8 cellular contexts compared by ENCODE assay signal in genomic region chr2:113890253-113891235, GRCh38. TPM values are rescaled to one million over a fixed set of nuclear protein-coding genes. Genes with fewer than 3 reads are reported as not detected.
DNase-seq lines count a peak whose midpoint lies in the region; ATAC-seq and TF ChIP-seq lines count a peak whose summit lies in the region.

No MANE protein-coding gene starts in this region.

- DNase-seq in AG09309 (ENCODE audit: low read depth) (no peak), PC-3 (peak; percentile 75), fibroblast of lung (ENCODE audit: low read depth in 2 of 2) (peak; percentile 82 to 87), natural killer cell (peak; percentile 65)
- DNase-seq in activated T-cell treated with anti-CD3 and anti-CD28 coated beads, Interleukin-2, amount 50 U/mL, for 72 hours: peak; percentile 72 to 79
- DNase-seq in stimulated activated naive CD4-positive, alpha-beta T cell treated with Interleukin-2 at 50 U/mL for 16 hours (lab: John Stamatoyannopoulos, UW): peak; percentile 78

- no peaks in the 10 kb centered on the region for H3K9me2 ChIP-seq in PC-3 (replicated peaks; ENCODE audit: low read length)

- H3K4me1 ChIP-seq in PC-3 (ENCODE audit: insufficient read depth, low read length) (peaks cover 71% of the 10 kb centered on the region), fibroblast of lung (ENCODE audit: control insufficient read depth, extremely low read depth, insufficient read depth, low read length) (peaks cover 14% of the 10 kb centered on the region)

- peak overlapping the region; percentile 99 to 100 for H3K4me3 Mint-ChIP-seq in activated T-cell treated with anti-CD3 and anti-CD28 coated beads, Interleukin-2, amount 50 U/mL, for 72 hours
- peak overlapping the region; percentile 100 for H3K4me3 Mint-ChIP-seq in natural killer cell

- H3K27ac Mint-ChIP-seq in activated T-cell treated with anti-CD3 and anti-CD28 coated beads, Interleukin-2, amount 50 U/mL, for 72 hours: peak overlapping the region; percentile 100
- H3K27ac Mint-ChIP-seq in natural killer cell: peak overlapping the region; percentile 97 to 99

- peaks cover 6% of the 10 kb centered on the region for H3F3A ChIP-seq in PC-3 (ENCODE audit: low read length, unreplicated experiment)

- TSS peak; percentile 50 for BruUV-seq in PC-3 (replicated peaks; lab: Mats Ljungman, UMichigan)

- TF ChIP-seq CTCF in AG09309 (IDR thresholded peaks at IDR 0.05; ENCODE audit: control insufficient read depth, insufficient read depth, low read depth, low read length, missing control alignments): no peak
- TF ChIP-seq CTCF in PC-3 (conservative IDR thresholded peaks at IDR 0.05; ENCODE audit: low read depth, low read length): no peak
- TF ChIP-seq CTCF in fibroblast of lung (conservative IDR thresholded peaks at IDR 0.05 in 1 of 2, IDR thresholded peaks at IDR 0.05 in 1 of 2; ENCODE audit: low read depth in 1 of 2, low read length in 2 of 2): no peak
- TF ChIP-seq CTCF in natural killer cell (IDR thresholded peaks at IDR 0.05): no peak

- intact Hi-C loops in PC-3 (cut with micrococcal nuclease) (loop anchor here (2.0 to 5.0 kb wide), 3 partner anchors 14 to 733 kb away; no protein-coding TSS in a partner anchor), natural killer cell (cut with micrococcal nuclease) (loop anchor here (2.0 to 10.0 kb wide), 2 partner anchors 134 to 716 kb away; partner anchors contain the start of genes PSD4 and SLC35F5)

- H2AFZ ChIP-seq in PC-3 (ENCODE audit: low read length) (peak overlapping the region; percentile 66), fibroblast of lung (ENCODE audit: low read length) (no peak overlapping the region)

- no peaks in the 10 kb centered on the region for H3K9me3 ChIP-seq in PC-3 (ENCODE audit: low read length)
- no peaks in the 10 kb centered on the region for H3K9me3 ChIP-seq in fibroblast of lung (ENCODE audit: control insufficient read depth, insufficient read depth, low read depth, low read length)

- H3K36me3 ChIP-seq in PC-3 (ENCODE audit: low read depth, low read length) (peaks cover 2% of the 10 kb centered on the region; the same call in 1 of the 2 replicates), fibroblast of lung (ENCODE audit: control insufficient read depth, insufficient read depth, low read length) (no peaks in the 10 kb centered on the region)

- H3K9me3 Mint-ChIP-seq in activated T-cell treated with anti-CD3 and anti-CD28 coated beads, Interleukin-2, amount 50 U/mL, for 72 hours: no peaks in the 10 kb centered on the region
- H3K9me3 Mint-ChIP-seq in natural killer cell: no peaks in the 10 kb centered on the region

- peak overlapping the region; percentile 71 for H3K27ac ChIP-seq in PC-3 (ENCODE audit: low read length)
- H3K27ac ChIP-seq in fibroblast of lung (ENCODE audit: insufficient read depth, low read length): peak overlapping the region; percentile 87

- H3K4me2 ChIP-seq in PC-3 (ENCODE audit: low read length): peak overlapping the region; percentile 76
- H3K4me2 ChIP-seq in fibroblast of lung (ENCODE audit: extremely low read depth, insufficient read depth, low read length): peak overlapping the region; percentile 51

- no peaks in the 10 kb centered on the region for H3K27me3 Mint-ChIP-seq in activated T-cell treated with anti-CD3 and anti-CD28 coated beads, Interleukin-2, amount 50 U/mL, for 72 hours (ENCODE audit: low read depth)
- no peaks in the 10 kb centered on the region for H3K27me3 Mint-ChIP-seq in natural killer cell (ENCODE audit: low read depth in 2 of 2)

- H3K36me3 Mint-ChIP-seq in activated T-cell treated with anti-CD3 and anti-CD28 coated beads, Interleukin-2, amount 50 U/mL, for 72 hours (ENCODE audit: insufficient read depth in 2 of 2): peaks cover 20 to 45% of the 10 kb centered on the region in 2 donors
- peaks cover 5% of the 10 kb centered on the region for H3K36me3 Mint-ChIP-seq in natural killer cell

- H3K79me2 ChIP-seq in PC-3 (ENCODE audit: low read length) (peaks cover 74% of the 10 kb centered on the region), fibroblast of lung (ENCODE audit: control insufficient read depth, insufficient read depth, low read length) (peaks cover 60% of the 10 kb centered on the region)

- H3K27me3 ChIP-seq in PC-3 (ENCODE audit: low read length) (no peaks in the 10 kb centered on the region), fibroblast of lung (ENCODE audit: control insufficient read depth, insufficient read depth, low read length) (no peaks in the 10 kb centered on the region)

- peaks cover 80% of the 10 kb centered on the region for H3K4me1 Mint-ChIP-seq in activated T-cell treated with anti-CD3 and anti-CD28 coated beads, Interleukin-2, amount 50 U/mL, for 72 hours (ENCODE audit: low read depth)
- peaks cover 79 to 86% of the 10 kb centered on the region in 2 donors for H3K4me1 Mint-ChIP-seq in natural killer cell

- CTCF ChIA-PET in PC-3 (lab: Charles Lee): no interaction called here

- H3K4me3 ChIP-seq in AG09309 (ENCODE audit: control insufficient read depth, low read depth, low read length) (peak overlapping the region; percentile 73), PC-3 (ENCODE audit: low read length) (peak overlapping the region; percentile 75), fibroblast of lung (replicated peaks in 1 of 4; ENCODE audit: control extremely low read depth in 1 of 4, insufficient read depth in 1 of 4, low read depth in 3 of 4, low read length in 4 of 4) (peak overlapping the region; percentile 62 to 98 (median 86))

- ATAC-seq in GM18867 (IDR thresholded peaks at IDR 0.05; ENCODE audit: unreplicated experiment) (peak; percentile 32), HG03159 (IDR thresholded peaks at IDR 0.05; ENCODE audit: unreplicated experiment) (peak; percentile 32), PC-3 (peak; percentile 6; the same call in 1 of the 2 replicates), natural killer cell (peak; percentile 49 to 58 (median 56))
- ATAC-seq in activated T-cell treated with anti-CD3 and anti-CD28 coated beads, Interleukin-2, amount 50 U/mL, for 72 hours (replicated peaks in 1 of 2): peak; percentile 40 to 42

- H4K20me1 ChIP-seq in PC-3 (ENCODE audit: low read length): peaks cover 25% of the 10 kb centered on the region
- no peaks in the 10 kb centered on the region for H4K20me1 ChIP-seq in fibroblast of lung (ENCODE audit: control insufficient read depth, extremely low read depth, insufficient read depth, low read length)

- POLR2A ChIA-PET in PC-3 (lab: Charles Lee; ENCODE audit: unreplicated experiment): interaction anchor here (1.3 kb wide), 1 partner anchor 134 kb away, joined by 16 read pairs; the partner anchor contains the start of gene SLC35F5

- H3K9ac ChIP-seq in PC-3 (ENCODE audit: low read length): peak overlapping the region; percentile 89
- peak overlapping the region; percentile 91 for H3K9ac ChIP-seq in fibroblast of lung (ENCODE audit: insufficient read depth, low read length)

RNA-seq across cellular contexts. Expression of gene ACTR3, which starts 0.7 kb away (rescaled TPM):
- 177 and 197 TPM in 2 replicates for total RNA-seq in PC-3 (2014; rRNA removed)
- total RNA-seq in activated T-cell treated with anti-CD3 and anti-CD28 coated beads, Interleukin-2, amount 50 U/mL, for 72 hours: 100 to 1,000 TPM; 490 to 497 TPM
- 120 and 177 TPM in 2 replicates for total RNA-seq in fibroblast of lung
- 450 and 479 TPM in 2 replicates for polyA plus RNA-seq in fibroblast of lung
- 337 and 355 TPM in 2 replicates for polyA plus RNA-seq in fibroblast of lung (2012)
- polyA minus RNA-seq in fibroblast of lung (ENCODE audit: low replicate concordance): 112 and 139 TPM in 2 replicates
- 100 to 1,000 TPM; 323 to 428 (median 352) TPM for total RNA-seq in natural killer cell

Comparison
In these comparisons a context has a peak if more than half of its experiments do, and no peak if none do; other contexts are left out.
1. ATAC-seq: peak in every context shown above with its lines; median percentile 56 in natural killer cell; 41 in activated T-cell treated with anti-CD3 and anti-CD28 coated beads, Interleukin-2, amount 50 U/mL, for 72 hours; 32 in GM18867; 32 in HG03159; 6 in PC-3.